24 cellular contexts compared by ENCODE assay signal in the genomic region with DNA sequence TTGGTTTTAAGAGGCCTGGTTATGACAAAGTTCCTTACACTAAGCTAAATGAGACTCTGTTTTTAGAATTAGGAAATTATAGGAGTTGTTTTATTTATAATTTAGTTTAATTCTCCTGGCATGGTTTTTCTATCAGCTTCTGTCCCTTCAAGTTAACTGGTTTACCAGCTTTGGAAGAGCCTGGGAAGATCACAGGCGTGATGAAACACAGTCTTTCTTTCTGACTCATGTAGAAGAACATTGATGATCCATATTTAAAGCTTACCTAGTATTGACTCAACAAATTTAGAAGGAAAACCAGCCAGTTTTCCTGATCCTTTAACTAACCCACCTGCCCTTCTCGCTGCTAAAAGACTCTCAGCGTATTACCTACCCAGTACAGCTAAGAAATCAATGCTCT.
DNase-seq lines count a peak whose midpoint lies in the region; ATAC-seq and TF ChIP-seq lines count a peak whose summit lies in the region.
"Had no signal": no experiment of that assay in that cellular context is flagged by ENCODE, and none has a peak within 500 bp of the region (broad histone marks: within the 10 kb centered on the region; RNA-seq: fewer than 3 reads in every experiment).

No MANE protein-coding gene starts in this region.

- no peak for TF ChIP-seq CTCF in fibroblast of villous mesenchyme (IDR thresholded peaks at IDR 0.05; ENCODE audit: insufficient read depth, low read depth, low read length)

- DNase-seq in EL = peak; percentile 13
- peak; percentile 55 for DNase-seq in amniotic epithelial cell (ENCODE audit: low read depth)
- DNase-seq in fibroblast of villous mesenchyme (ENCODE audit: low read depth) = peak; percentile 39
- peak; percentile 30 for DNase-seq in renal cortical epithelial cell (ENCODE audit: low read depth)
- no peak for DNase-seq in NCI-H2029 treated with DMSO at 0.1 percent for 48 hours (lab: John Stamatoyannopoulos, UW)
- DNase-seq: activated CD4-positive, alpha-beta T cell treated with anti-CD3 and anti-CD28 coated beads, Interleukin-2, amount 10 ng/mL, durations not matched to agents 7 days and 5 days; activated CD8-positive, alpha-beta memory T cell treated with anti-CD3 and anti-CD28 coated beads, Interleukin-2, amount 50 U/mL, for 4 hours; activated gamma-delta T cell; amygdala; CD4-positive, CD25-positive, alpha-beta regulatory T cell; cerebellar nuclear complex; effector memory CD8-positive, alpha-beta T cell; foreskin melanocyte; NCI-H1436 treated with DMSO at 0.1 percent for 48 hours; SIG-M5; stimulated activated CD4-positive, alpha-beta T cell treated with anti-CD3 and anti-CD28 coated beads, Interleukin-12 subunit alpha, Interleukin-12 subunit beta, amount 100 ng/mL, for 4 hours; stimulated activated CD8-positive, alpha-beta memory T cell treated with anti-CD3 and anti-CD28 coated beads, Interleukin-4, amount 100 ng/mL, for 48 hours; substantia nigra; T-cell had no signal

- ATAC-seq in HG02852 (IDR thresholded peaks at IDR 0.05; ENCODE audit: unreplicated experiment) (no peak), GM18858 (IDR thresholded peaks at IDR 0.05; ENCODE audit: unreplicated experiment) (no peak), HG03571 (IDR thresholded peaks at IDR 0.05; ENCODE audit: unreplicated experiment) (no peak)
- ATAC-seq: effector memory CD8-positive, alpha-beta T cell; T-cell had no signal

- no peak overlapping the region for H3K4me3 ChIP-seq in fibroblast of villous mesenchyme (ENCODE audit: low read depth, low read length)
- H3K4me3 ChIP-seq: neural progenitor cell, vagina had no signal
